Comparison of ENCODE assay signal across 1 cellular context in the genomic region with DNA sequence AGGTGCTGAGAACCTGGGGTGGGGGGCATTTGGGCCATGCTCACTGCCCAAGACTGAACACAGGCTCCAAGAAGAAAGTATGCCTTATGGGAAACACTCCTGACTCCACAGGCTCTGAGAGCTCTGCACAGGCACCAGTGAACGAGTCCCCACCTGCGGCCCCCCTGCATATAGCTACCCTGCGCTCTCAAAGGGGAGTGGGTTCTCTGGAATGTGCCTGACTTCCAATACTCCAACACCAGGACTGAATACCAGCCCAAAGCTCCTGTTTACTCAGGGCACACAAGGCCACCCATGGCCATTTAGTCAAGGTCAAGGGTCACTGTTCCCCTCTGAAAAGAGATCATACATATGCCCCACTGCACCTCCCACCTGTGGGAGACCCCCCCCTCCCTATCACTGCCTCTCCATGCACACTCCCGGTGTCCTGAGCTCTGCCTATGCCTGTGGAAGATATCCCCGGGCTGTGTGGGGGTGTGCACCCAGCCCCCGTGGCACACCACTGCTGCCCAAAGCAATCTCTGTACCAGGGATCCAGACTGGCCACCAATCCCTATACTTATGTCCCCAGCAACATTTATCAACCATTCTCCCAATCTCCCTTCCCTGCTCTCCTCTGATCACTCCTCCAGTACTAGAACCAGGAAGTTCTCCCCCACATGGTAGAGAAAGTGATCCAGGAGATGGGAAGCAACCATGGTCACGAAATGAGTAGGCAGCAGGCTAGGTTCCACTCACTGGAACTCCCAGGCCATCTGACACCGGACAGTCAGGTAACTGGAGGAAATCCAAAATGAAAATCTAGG.
TF ChIP-seq lines count a peak whose summit lies in the region.

No MANE protein-coding gene starts in this region.

TF ChIP-seq in HepG2, 621 proteins besides CTCF, POLR2A, EP300 and RAD21 (continued from another document and continues in another):
- TF ChIP-seq ZNF772 (CRISPR knock-in tag; IDR thresholded peaks at IDR 0.05), result no peak; the same call in 1 of the 2 replicates
- no peak for TF ChIP-seq ZNF432 (CRISPR knock-in tag; IDR thresholded peaks at IDR 0.05; ENCODE audit: borderline replicate concordance)
- peak; percentile 86 for TF ChIP-seq FOXO1 (CRISPR knock-in tag; IDR thresholded peaks at IDR 0.05)
- TF ChIP-seq MYC (CRISPR knock-in tag; IDR thresholded peaks at IDR 0.05; ENCODE audit: borderline replicate concordance), result peak; percentile 44; the same call in 1 of the 2 replicates
- peak; percentile 83; the same call in 1 of the 2 replicates for TF ChIP-seq RERE (CRISPR knock-in tag; IDR thresholded peaks at IDR 0.05; ENCODE audit: low read depth)
- TF ChIP-seq SOX5 (CRISPR knock-in tag; IDR thresholded peaks at IDR 0.05; ENCODE audit: borderline replicate concordance), result peak; percentile 80
- TF ChIP-seq, protein P1, sequence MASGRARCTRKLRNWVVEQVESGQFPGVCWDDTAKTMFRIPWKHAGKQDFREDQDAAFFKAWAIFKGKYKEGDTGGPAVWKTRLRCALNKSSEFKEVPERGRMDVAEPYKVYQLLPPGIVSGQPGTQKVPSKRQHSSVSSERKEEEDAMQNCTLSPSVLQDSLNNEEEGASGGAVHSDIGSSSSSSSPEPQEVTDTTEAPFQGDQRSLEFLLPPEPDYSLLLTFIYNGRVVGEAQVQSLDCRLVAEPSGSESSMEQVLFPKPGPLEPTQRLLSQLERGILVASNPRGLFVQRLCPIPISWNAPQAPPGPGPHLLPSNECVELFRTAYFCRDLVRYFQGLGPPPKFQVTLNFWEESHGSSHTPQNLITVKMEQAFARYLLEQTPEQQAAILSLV (CRISPR knock-in tag; IDR thresholded peaks at IDR 0.05; ENCODE audit: borderline replicate concordance), result no peak
- TF ChIP-seq, protein P2, sequence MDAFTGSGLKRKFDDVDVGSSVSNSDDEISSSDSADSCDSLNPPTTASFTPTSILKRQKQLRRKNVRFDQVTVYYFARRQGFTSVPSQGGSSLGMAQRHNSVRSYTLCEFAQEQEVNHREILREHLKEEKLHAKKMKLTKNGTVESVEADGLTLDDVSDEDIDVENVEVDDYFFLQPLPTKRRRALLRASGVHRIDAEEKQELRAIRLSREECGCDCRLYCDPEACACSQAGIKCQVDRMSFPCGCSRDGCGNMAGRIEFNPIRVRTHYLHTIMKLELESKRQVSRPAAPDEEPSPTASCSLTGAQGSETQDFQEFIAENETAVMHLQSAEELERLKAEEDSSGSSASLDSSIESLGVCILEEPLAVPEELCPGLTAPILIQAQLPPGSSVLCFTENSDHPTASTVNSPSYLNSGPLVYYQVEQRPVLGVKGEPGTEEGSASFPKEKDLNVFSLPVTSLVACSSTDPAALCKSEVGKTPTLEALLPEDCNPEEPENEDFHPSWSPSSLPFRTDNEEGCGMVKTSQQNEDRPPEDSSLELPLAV (CRISPR knock-in tag; conservative IDR thresholded peaks at IDR 0.05; ENCODE audit: low read depth), result no peak
- TF ChIP-seq ZNF558 (CRISPR knock-in tag; IDR thresholded peaks at IDR 0.05; ENCODE audit: borderline replicate concordance), result no peak; the same call in 1 of the 2 replicates
- TF ChIP-seq MBD4 (IDR thresholded peaks at IDR 0.05; ENCODE audit: borderline replicate concordance, low read length), result no peak
- peak; percentile 90 for TF ChIP-seq PITX1 (CRISPR knock-in tag; IDR thresholded peaks at IDR 0.05)
- TF ChIP-seq, protein P3, sequence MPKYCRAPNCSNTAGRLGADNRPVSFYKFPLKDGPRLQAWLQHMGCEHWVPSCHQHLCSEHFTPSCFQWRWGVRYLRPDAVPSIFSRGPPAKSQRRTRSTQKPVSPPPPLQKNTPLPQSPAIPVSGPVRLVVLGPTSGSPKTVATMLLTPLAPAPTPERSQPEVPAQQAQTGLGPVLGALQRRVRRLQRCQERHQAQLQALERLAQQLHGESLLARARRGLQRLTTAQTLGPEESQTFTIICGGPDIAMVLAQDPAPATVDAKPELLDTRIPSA (CRISPR knock-in tag; IDR thresholded peaks at IDR 0.05; ENCODE audit: borderline replicate concordance), result no peak
- TF ChIP-seq E2F5 (CRISPR knock-in tag; conservative IDR thresholded peaks at IDR 0.05), result no peak
- TF ChIP-seq NFATC3 (CRISPR knock-in tag; IDR thresholded peaks at IDR 0.05), result no peak
- TF ChIP-seq ZNF263 (CRISPR knock-in tag; IDR thresholded peaks at IDR 0.05), result 0 out of 2 replicates have a peak, but pooled peaks have one; percentile 9
- TF ChIP-seq, protein P4, sequence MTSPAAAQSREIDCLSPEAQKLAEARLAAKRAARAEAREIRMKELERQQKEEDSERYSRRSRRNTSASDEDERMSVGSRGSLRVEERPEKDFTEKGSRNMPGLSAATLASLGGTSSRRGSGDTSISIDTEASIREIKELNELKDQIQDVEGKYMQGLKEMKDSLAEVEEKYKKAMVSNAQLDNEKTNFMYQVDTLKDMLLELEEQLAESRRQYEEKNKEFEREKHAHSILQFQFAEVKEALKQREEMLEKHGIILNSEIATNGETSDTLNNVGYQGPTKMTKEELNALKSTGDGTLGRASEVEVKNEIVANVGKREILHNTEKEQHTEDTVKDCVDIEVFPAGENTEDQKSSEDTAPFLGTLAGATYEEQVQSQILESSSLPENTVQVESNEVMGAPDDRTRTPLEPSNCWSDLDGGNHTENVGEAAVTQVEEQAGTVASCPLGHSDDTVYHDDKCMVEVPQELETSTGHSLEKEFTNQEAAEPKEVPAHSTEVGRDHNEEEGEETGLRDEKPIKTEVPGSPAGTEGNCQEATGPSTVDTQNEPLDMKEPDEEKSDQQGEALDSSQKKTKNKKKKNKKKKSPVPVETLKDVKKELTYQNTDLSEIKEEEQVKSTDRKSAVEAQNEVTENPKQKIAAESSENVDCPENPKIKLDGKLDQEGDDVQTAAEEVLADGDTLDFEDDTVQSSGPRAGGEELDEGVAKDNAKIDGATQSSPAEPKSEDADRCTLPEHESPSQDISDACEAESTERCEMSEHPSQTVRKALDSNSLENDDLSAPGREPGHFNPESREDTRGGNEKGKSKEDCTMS (CRISPR knock-in tag; conservative IDR thresholded peaks at IDR 0.05), result no peak
- no peak for TF ChIP-seq GTF3A (CRISPR knock-in tag; conservative IDR thresholded peaks at IDR 0.05)
- TF ChIP-seq FOSL2 (CRISPR knock-in tag; IDR thresholded peaks at IDR 0.05), result peak; percentile 62
- TF ChIP-seq ZNF691 (CRISPR knock-in tag; IDR thresholded peaks at IDR 0.05; ENCODE audit: borderline replicate concordance, low read depth), result no peak
- TF ChIP-seq CBX5 (CRISPR knock-in tag; IDR thresholded peaks at IDR 0.05; ENCODE audit: borderline replicate concordance), result peak; percentile 17; the same call in 1 of the 2 replicates
- peak; percentile 78 for TF ChIP-seq CBFB (CRISPR knock-in tag; IDR thresholded peaks at IDR 0.05)
- TF ChIP-seq, protein P5, sequence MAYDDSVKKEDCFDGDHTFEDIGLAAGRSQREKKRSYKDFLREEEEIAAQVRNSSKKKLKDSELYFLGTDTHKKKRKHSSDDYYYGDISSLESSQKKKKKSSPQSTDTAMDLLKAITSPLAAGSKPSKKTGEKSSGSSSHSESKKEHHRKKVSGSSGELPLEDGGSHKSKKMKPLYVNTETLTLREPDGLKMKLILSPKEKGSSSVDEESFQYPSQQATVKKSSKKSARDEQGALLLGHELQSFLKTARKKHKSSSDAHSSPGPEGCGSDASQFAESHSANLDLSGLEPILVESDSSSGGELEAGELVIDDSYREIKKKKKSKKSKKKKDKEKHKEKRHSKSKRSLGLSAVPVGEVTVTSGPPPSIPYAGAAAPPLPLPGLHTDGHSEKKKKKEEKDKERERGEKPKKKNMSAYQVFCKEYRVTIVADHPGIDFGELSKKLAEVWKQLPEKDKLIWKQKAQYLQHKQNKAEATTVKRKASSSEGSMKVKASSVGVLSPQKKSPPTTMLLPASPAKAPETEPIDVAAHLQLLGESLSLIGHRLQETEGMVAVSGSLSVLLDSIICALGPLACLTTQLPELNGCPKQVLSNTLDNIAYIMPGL (CRISPR knock-in tag; IDR thresholded peaks at IDR 0.05; ENCODE audit: borderline replicate concordance in 1 of 2, low read depth in 1 of 2), result peak in 1 of 2 experiments; percentile 20; a peak in 1 of 4 replicates
- 0 out of 2 replicates have a peak, but pooled peaks have one; percentile 47 for TF ChIP-seq TOE1 (CRISPR knock-in tag; IDR thresholded peaks at IDR 0.05)
- TF ChIP-seq ELF3 (CRISPR knock-in tag; IDR thresholded peaks at IDR 0.05), result peak; percentile 65
- TF ChIP-seq ZBTB33 (CRISPR knock-in tag; IDR thresholded peaks at IDR 0.05), result peak; percentile 44; the same call in 1 of the 2 replicates
- no peak for TF ChIP-seq ZFYVE20 (CRISPR knock-in tag; IDR thresholded peaks at IDR 0.05; ENCODE audit: borderline replicate concordance, low read depth)
- peak; percentile 65; the same call in 1 of the 2 replicates for TF ChIP-seq YEATS4 (CRISPR knock-in tag; IDR thresholded peaks at IDR 0.05; ENCODE audit: borderline replicate concordance)
- no peak for TF ChIP-seq NFE2 (CRISPR knock-in tag; IDR thresholded peaks at IDR 0.05)
- TF ChIP-seq BCL6 (CRISPR knock-in tag; IDR thresholded peaks at IDR 0.05), result peak; percentile 80
- TF ChIP-seq, protein P6, sequence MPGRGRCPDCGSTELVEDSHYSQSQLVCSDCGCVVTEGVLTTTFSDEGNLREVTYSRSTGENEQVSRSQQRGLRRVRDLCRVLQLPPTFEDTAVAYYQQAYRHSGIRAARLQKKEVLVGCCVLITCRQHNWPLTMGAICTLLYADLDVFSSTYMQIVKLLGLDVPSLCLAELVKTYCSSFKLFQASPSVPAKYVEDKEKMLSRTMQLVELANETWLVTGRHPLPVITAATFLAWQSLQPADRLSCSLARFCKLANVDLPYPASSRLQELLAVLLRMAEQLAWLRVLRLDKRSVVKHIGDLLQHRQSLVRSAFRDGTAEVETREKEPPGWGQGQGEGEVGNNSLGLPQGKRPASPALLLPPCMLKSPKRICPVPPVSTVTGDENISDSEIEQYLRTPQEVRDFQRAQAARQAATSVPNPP (CRISPR knock-in tag; IDR thresholded peaks at IDR 0.05), result no peak
- TF ChIP-seq, protein P7, sequence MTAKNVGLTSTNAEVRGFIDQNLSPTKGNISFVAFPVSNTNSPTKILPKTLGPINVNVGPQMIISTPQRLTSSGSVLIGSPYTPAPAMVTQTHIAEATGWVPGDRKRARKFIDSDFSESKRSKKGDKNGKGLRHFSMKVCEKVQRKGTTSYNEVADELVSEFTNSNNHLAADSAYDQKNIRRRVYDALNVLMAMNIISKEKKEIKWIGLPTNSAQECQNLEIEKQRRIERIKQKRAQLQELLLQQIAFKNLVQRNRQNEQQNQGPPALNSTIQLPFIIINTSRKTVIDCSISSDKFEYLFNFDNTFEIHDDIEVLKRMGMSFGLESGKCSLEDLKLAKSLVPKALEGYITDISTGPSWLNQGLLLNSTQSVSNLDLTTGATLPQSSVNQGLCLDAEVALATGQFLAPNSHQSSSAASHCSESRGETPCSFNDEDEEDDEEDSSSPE (CRISPR knock-in tag; IDR thresholded peaks at IDR 0.05), result 0 out of 2 replicates have a peak, but pooled peaks have one; percentile 17
- TF ChIP-seq NCOR1 (IDR thresholded peaks at IDR 0.05; ENCODE audit: borderline replicate concordance, low read length), result peak; percentile 68; the same call in 1 of the 2 replicates
